Comparison of ENCODE assay signal across 8 cellular contexts in genomic region chr14:26596722-26597030, GRCh38. TPM values are rescaled to one million over a fixed set of nuclear protein-coding genes. Genes with fewer than 3 reads are reported as not detected.
DNase-seq lines count a peak whose midpoint lies in the region; ATAC-seq and TF ChIP-seq lines count a peak whose summit lies in the region.

No MANE protein-coding gene starts in this region.

- 1% methylated on average over 13 of the region's 13 CpGs for WGBS in ovary, 3 donors

- peak; percentile 33 for DNase-seq in COLO668 (lab: John Stamatoyannopoulos, UW; ENCODE audit: unreplicated experiment)
- DNase-seq in NCI-H345 treated with DMSO at 0.1 percent for 48 hours (lab: John Stamatoyannopoulos, UW; ENCODE audit: unreplicated experiment) = peak; percentile 60
- DNase-seq in fibroblast of peridontal ligament (ENCODE audit: extremely low read depth) = peak; percentile 37
- DNase-seq in ovary = peak in 4 of 5 donors; percentile 12 to 40 (median 28)
- no peak for DNase-seq in NCI-H2029 treated with DMSO at 0.1 percent for 48 hours (lab: John Stamatoyannopoulos, UW)
- DNase-seq in GM13976 (ENCODE audit: low spot score) = no peak
- no peak for DNase-seq in activated CD4-positive, alpha-beta T cell treated with anti-CD3 and anti-CD28 coated beads for 4 hours
- no peak for DNase-seq in stimulated activated naive CD8-positive, alpha-beta T cell treated with anti-CD3 and anti-CD28 coated beads, Interleukin-15, Interleukin-2, amounts not matched to agents 100 U/mL and 50 U/mL, for 24 hours

- H3K27ac ChIP-seq in ovary = peak overlapping the region in 1 of 2 donors; percentile 75

- intact Hi-C loops in ovary (cut with DNase I) = no loop called here

- no peak for TF ChIP-seq EP300 in ovary (IDR thresholded peaks at IDR 0.05)

- no peak for TF ChIP-seq CTCF in ovary (IDR thresholded peaks at IDR 0.05)
- TF ChIP-seq CTCF in GM13976 (IDR thresholded peaks at IDR 0.05; ENCODE audit: borderline replicate concordance, control extremely low read depth, extremely low read depth, insufficient read depth, missing control alignments) = no peak

- H3K27me3 ChIP-seq in ovary = no peaks in the 10 kb centered on the region

- H3K4me1 ChIP-seq in ovary (ENCODE audit: insufficient read depth) = no peaks in the 10 kb centered on the region

- no peaks in the 10 kb centered on the region for H3K36me3 ChIP-seq in ovary

- no peaks in the 10 kb centered on the region for H3K9me3 ChIP-seq in ovary

- no peak for TF ChIP-seq POLR2A in ovary (IDR thresholded peaks at IDR 0.05)

- H3K4me3 ChIP-seq in ovary = peak overlapping the region; percentile 76

- no peak for ATAC-seq in stimulated activated naive CD8-positive, alpha-beta T cell treated with anti-CD3 and anti-CD28 coated beads, Interleukin-15, Interleukin-2, amounts not matched to agents 100 U/mL and 50 U/mL, for 24 hours

- in situ Hi-C loops in GM13976 (cut with MboI; ENCODE audit: low sequenced_read_pairs, unreplicated experiment) = no loop called here

RNA-seq across cellular contexts. Expression of gene NOVA1, which starts 1.2 kb away (rescaled TPM):
- total RNA-seq in ovary = 1 to 10 TPM; 3.9 to 9.8 (median 7.4) TPM
- 10 to 100 TPM in 1 of 2 donors, 1 to 10 TPM in 1; 4.0 to 11.7 TPM for polyA plus RNA-seq in ovary

Comparison
In these comparisons a context has a peak if more than half of its experiments do, and no peak if none do; other contexts are left out.
1. DNase-seq: peak in COLO668 (single experiment), NCI-H345 treated with DMSO at 0.1 percent for 48 hours (single experiment), fibroblast of peridontal ligament (single experiment) and ovary (4 of 5); none in NCI-H2029 treated with DMSO at 0.1 percent for 48 hours (single experiment), GM13976 (single experiment), activated CD4-positive, alpha-beta T cell treated with anti-CD3 and anti-CD28 coated beads for 4 hours (0 of 2) and stimulated activated naive CD8-positive, alpha-beta T cell treated with anti-CD3 and anti-CD28 coated beads, Interleukin-15, Interleukin-2, amounts not matched to agents 100 U/mL and 50 U/mL, for 24 hours (single experiment).